ENCODE assay signal across 10 cellular contexts in genomic region chr17:81483862-81484194, GRCh38. TPM values are rescaled to one million over a fixed set of nuclear protein-coding genes. Genes with fewer than 3 reads are reported as not detected.
A peak's percentile ranks its signal among the peaks of the same experiment; 100 is the strongest.
DNase-seq lines count a peak whose midpoint lies in the region; ATAC-seq and TF ChIP-seq lines count a peak whose summit lies in the region.
"Had no signal": no experiment of that assay in that cellular context is flagged by ENCODE, and none has a peak within 500 bp of the region (broad histone marks: within the 10 kb centered on the region; RNA-seq: fewer than 3 reads in every experiment).

No MANE protein-coding gene starts in this region.

- H3K9me3 ChIP-seq in lower lobe of right lung (no peaks in the 10 kb centered on the region), tibial artery (no peaks in the 10 kb centered on the region)
- H3K9me3 ChIP-seq: uterus had no signal

- no peak overlapping the region for H3K27ac ChIP-seq in lower lobe of right lung
- no peak overlapping the region for H3K27ac ChIP-seq in tibial artery
- H3K27ac ChIP-seq: uterus had no signal

- peaks cover 34% of the 10 kb centered on the region for H3K4me1 ChIP-seq in lower lobe of right lung
- peaks cover 0 to 57% (median 47%) of the 10 kb centered on the region in 4 donors for H3K4me1 ChIP-seq in tibial artery

- H3K4me1 Mint-ChIP-seq in activated T-cell treated with anti-CD3 and anti-CD28 coated beads, Interleukin-2, amount 50 U/mL, for 72 hours (ENCODE audit: low read depth): peaks cover 36% of the 10 kb centered on the region
- H3K4me1 Mint-ChIP-seq in activated T-cell treated with anti-CD3 and anti-CD28 coated beads, Interleukin-2, amount 50 U/mL, for 24 hours (ENCODE audit: low read depth): peaks cover 24% of the 10 kb centered on the region

- no peak for DNase-seq in activated T-cell treated with anti-CD3 and anti-CD28 coated beads, Interleukin-2, amount 50 U/mL, for 72 hours
- no peak for DNase-seq in activated T-cell treated with anti-CD3 and anti-CD28 coated beads, Interleukin-2, amount 50 U/mL, for 24 hours
- no peak for DNase-seq in astrocyte of the spinal cord (ENCODE audit: low read depth, low spot score)
- no peak for DNase-seq in lower lobe of right lung
- DNase-seq in tibial artery: no peak
- DNase-seq in NK-92 treated with Interleukin-12 subunit alpha and Interleukin-12 subunit beta, amount 100 ng/mL, for 24 hours (lab: John Stamatoyannopoulos, UW): no peak
- DNase-seq in NCI-H1930 (lab: John Stamatoyannopoulos, UW): no peak
- DNase-seq in central memory CD4-positive, alpha-beta T cell: no peak

- no peak for TF ChIP-seq CTCF in astrocyte of the spinal cord (IDR thresholded peaks at IDR 0.05; ENCODE audit: low read depth, low read length)
- no peak for TF ChIP-seq CTCF in lower lobe of right lung (IDR thresholded peaks at IDR 0.05)
- no peak for TF ChIP-seq CTCF in tibial artery (IDR thresholded peaks at IDR 0.05)

- no peaks in the 10 kb centered on the region for H3K36me3 Mint-ChIP-seq in activated T-cell treated with anti-CD3 and anti-CD28 coated beads, Interleukin-2, amount 50 U/mL, for 72 hours (ENCODE audit: insufficient read depth in 2 of 2)
- H3K36me3 Mint-ChIP-seq in activated T-cell treated with anti-CD3 and anti-CD28 coated beads, Interleukin-2, amount 50 U/mL, for 24 hours (ENCODE audit: low read depth): no peaks in the 10 kb centered on the region
- H3K36me3 Mint-ChIP-seq: CD4-positive, CD25-positive, alpha-beta regulatory T cell had no signal

- peaks cover 7% of the 10 kb centered on the region for H3K27me3 ChIP-seq in lower lobe of right lung (ENCODE audit: low read depth)
- H3K27me3 ChIP-seq in tibial artery: peaks cover 0 to 7% of the 10 kb centered on the region in 2 donors
- H3K27me3 ChIP-seq: uterus had no signal

- intact Hi-C loops in lower lobe of right lung (cut with DNase I): no loop called here
- intact Hi-C loops in tibial artery (cut with DNase I; ENCODE audit: low total_unique reads): loop anchor here (5.0 kb wide), 3 partner anchors 92 to 232 kb away; no protein-coding TSS in a partner anchor

- in situ Hi-C loops in astrocyte of the spinal cord (cut with HindIII; ENCODE audit: low sequenced_read_pairs): no loop called here

- peak in 1 of 2 donors; percentile 9 for ATAC-seq in activated T-cell treated with anti-CD3 and anti-CD28 coated beads, Interleukin-2, amount 50 U/mL, for 72 hours (replicated peaks in 1 of 2)
- no peak for ATAC-seq in lower lobe of right lung

- peak overlapping the region; percentile 10 for H3K4me3 ChIP-seq in astrocyte of the spinal cord (ENCODE audit: low read depth, low read length)
- peak overlapping the region; percentile 51 for H3K4me3 ChIP-seq in lower lobe of right lung
- peak overlapping the region; percentile 40 to 51 for H3K4me3 ChIP-seq in tibial artery

- H3K27me3 Mint-ChIP-seq in activated T-cell treated with anti-CD3 and anti-CD28 coated beads, Interleukin-2, amount 50 U/mL, for 72 hours (ENCODE audit: low read depth): peaks cover 42% of the 10 kb centered on the region
- peaks cover 39% of the 10 kb centered on the region for H3K27me3 Mint-ChIP-seq in activated T-cell treated with anti-CD3 and anti-CD28 coated beads, Interleukin-2, amount 50 U/mL, for 24 hours

- no peaks in the 10 kb centered on the region for H3K36me3 ChIP-seq in lower lobe of right lung
- no peaks in the 10 kb centered on the region for H3K36me3 ChIP-seq in tibial artery
- H3K36me3 ChIP-seq: uterus had no signal

- no peaks in the 10 kb centered on the region for H3K9me3 Mint-ChIP-seq in activated T-cell treated with anti-CD3 and anti-CD28 coated beads, Interleukin-2, amount 50 U/mL, for 72 hours
- H3K9me3 Mint-ChIP-seq in activated T-cell treated with anti-CD3 and anti-CD28 coated beads, Interleukin-2, amount 50 U/mL, for 24 hours: no peaks in the 10 kb centered on the region
- H3K9me3 Mint-ChIP-seq: CD4-positive, CD25-positive, alpha-beta regulatory T cell had no signal

- H3K27ac Mint-ChIP-seq in activated T-cell treated with anti-CD3 and anti-CD28 coated beads, Interleukin-2, amount 50 U/mL, for 72 hours: no peak overlapping the region
- no peak overlapping the region for H3K27ac Mint-ChIP-seq in activated T-cell treated with anti-CD3 and anti-CD28 coated beads, Interleukin-2, amount 50 U/mL, for 24 hours
- H3K27ac Mint-ChIP-seq: CD4-positive, CD25-positive, alpha-beta regulatory T cell had no signal

- peak overlapping the region; percentile 44 to 75 for H3K4me3 Mint-ChIP-seq in activated T-cell treated with anti-CD3 and anti-CD28 coated beads, Interleukin-2, amount 50 U/mL, for 72 hours
- no peak overlapping the region for H3K4me3 Mint-ChIP-seq in activated T-cell treated with anti-CD3 and anti-CD28 coated beads, Interleukin-2, amount 50 U/mL, for 24 hours

RNA-seq across cellular contexts. Expression of gene ACTG1, which starts 28.8 kb away (rescaled TPM):
- total RNA-seq in activated T-cell treated with anti-CD3 and anti-CD28 coated beads, Interleukin-2, amount 50 U/mL, for 72 hours: 1,000 to 10,000 TPM; 3,862 to 3,966 TPM
- 1,821 TPM for total RNA-seq in lower lobe of right lung

RNA-seq across cellular contexts. Expression of gene FSCN2, which starts 44.3 kb away (rescaled TPM):
- 1 to 10 TPM in 1 of 2 donors, under 1 TPM in 1; 0.95 to 1.8 TPM for total RNA-seq in activated T-cell treated with anti-CD3 and anti-CD28 coated beads, Interleukin-2, amount 50 U/mL, for 72 hours
- total RNA-seq in lower lobe of right lung: 3.3 TPM
